7 cellular contexts compared by ENCODE assay signal in genomic region chr17:34484193-34484733, GRCh38.
"Had no signal": no experiment of that assay in that cellular context is flagged by ENCODE, and none has a peak within 500 bp of the region (broad histone marks: within the 10 kb centered on the region; RNA-seq: fewer than 3 reads in every experiment).

No MANE protein-coding gene starts in this region.

- DNase-seq: H9, HCEC 1CT had no signal

- H2AFZ ChIP-seq: GM23338 had no signal

- H3K4me1 Mint-ChIP-seq: IgD-negative memory B cell had no signal

- H3K27ac Mint-ChIP-seq: GM23338, IgD-negative memory B cell had no signal

- H3K4me2 ChIP-seq: GM23338 had no signal

- H3K36me3 Mint-ChIP-seq: IgD-negative memory B cell had no signal

- H3K4me3 ChIP-seq: GM23338 had no signal

- H3K4me3 Mint-ChIP-seq: GM23338, H9, IgD-negative memory B cell had no signal

- FAIRE-seq: H1, H54, HTR-8/SVneo had no signal

- H3K9me3 Mint-ChIP-seq: GM23338, H9, IgD-negative memory B cell had no signal

- ATAC-seq: GM23338 had no signal
